In the genomic region with DNA sequence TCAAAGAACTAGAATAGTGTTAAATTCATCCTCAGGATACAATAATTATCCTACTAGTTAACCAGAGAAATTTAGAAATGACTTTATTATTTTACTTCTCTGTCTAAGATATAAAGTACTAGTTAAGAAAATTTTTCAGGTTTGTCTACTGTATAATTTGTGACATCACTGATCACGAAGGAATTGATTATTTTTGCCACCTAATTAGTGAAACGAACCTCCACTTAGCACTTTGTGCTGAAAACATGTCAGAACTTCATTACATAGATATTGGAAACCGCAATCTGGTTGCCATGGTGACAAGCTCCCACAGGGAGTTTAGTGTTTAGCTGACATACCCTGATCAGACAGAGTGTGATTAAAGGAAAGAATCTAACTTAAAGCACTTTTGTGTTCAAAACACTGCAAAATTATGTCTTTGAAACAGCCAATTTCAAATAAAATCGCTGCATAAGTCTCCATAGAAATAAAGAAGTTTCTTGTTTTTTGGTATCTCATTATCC, we compare ENCODE assay signal across 17 cellular contexts.
"Had no signal": no experiment of that assay in that cellular context is flagged by ENCODE, and none has a peak within 500 bp of the region (broad histone marks: within the 10 kb centered on the region; RNA-seq: fewer than 3 reads in every experiment).

No MANE protein-coding gene starts in this region.

- H3K27me3 Mint-ChIP-seq: activated CD4-positive, alpha-beta memory T cell treated with anti-CD3 and anti-CD28 coated beads, Interleukin-2, amount 10 ng/mL, durations not matched to agents 7 days and 5 days; activated CD4-positive, alpha-beta T cell treated with anti-CD3 and anti-CD28 coated beads for 36 hours had no signal

- H3K27ac Mint-ChIP-seq: activated CD4-positive, alpha-beta memory T cell treated with anti-CD3 and anti-CD28 coated beads, Interleukin-2, amount 10 ng/mL, durations not matched to agents 7 days and 5 days; activated CD4-positive, alpha-beta T cell treated with anti-CD3 and anti-CD28 coated beads for 36 hours; activated naive CD4-positive, alpha-beta T cell treated with anti-CD3 and anti-CD28 coated beads for 36 hours; activated T-helper 1 cell treated with anti-CD3 and anti-CD28 coated beads, Interleukin-12 subunit alpha, Interleukin-12 subunit beta, Interleukin-2, Interleukin-4 antibody, amounts not matched to agents 30 ng/mL and 10 ng/mL and 1 ng/mL, durations not matched to agents 14 hours and 24 hours and 36 hours; natural killer cell had no signal

- H3K4me3 ChIP-seq: colonic mucosa, heart left ventricle, left lung, upper lobe of left lung had no signal

- ATAC-seq: activated CD4-positive, alpha-beta T cell treated with anti-CD3 and anti-CD28 coated beads for 36 hours; foreskin keratinocyte; heart left ventricle; left lung; natural killer cell; stimulated activated naive CD8-positive, alpha-beta T cell treated with anti-CD3 and anti-CD28 coated beads, Interleukin-15, Interleukin-2, amounts not matched to agents 100 U/mL and 50 U/mL, for 24 hours had no signal

- H3K4me1 ChIP-seq: colonic mucosa, foreskin keratinocyte, heart left ventricle, left lung, upper lobe of left lung had no signal

- H3K36me3 ChIP-seq: colonic mucosa, heart left ventricle, left lung, upper lobe of left lung had no signal

- H3K36me3 Mint-ChIP-seq: natural killer cell had no signal

- H3K27ac ChIP-seq: colonic mucosa, foreskin keratinocyte, heart left ventricle, left lung, upper lobe of left lung, VCaP had no signal

- H3K4me3 Mint-ChIP-seq: activated CD4-positive, alpha-beta memory T cell treated with anti-CD3 and anti-CD28 coated beads, Interleukin-2, amount 10 ng/mL, durations not matched to agents 7 days and 5 days; activated CD4-positive, alpha-beta T cell treated with anti-CD3 and anti-CD28 coated beads for 36 hours; activated naive CD4-positive, alpha-beta T cell treated with anti-CD3 and anti-CD28 coated beads for 36 hours; activated T-helper 1 cell treated with anti-CD3 and anti-CD28 coated beads, Interleukin-12 subunit alpha, Interleukin-12 subunit beta, Interleukin-2, Interleukin-4 antibody, amounts not matched to agents 30 ng/mL and 10 ng/mL and 1 ng/mL, durations not matched to agents 14 hours and 24 hours and 36 hours; natural killer cell had no signal

- DNase-seq: activated CD4-positive, alpha-beta memory T cell treated with anti-CD3 and anti-CD28 coated beads, Interleukin-2, amount 10 ng/mL, durations not matched to agents 7 days and 5 days; activated CD4-positive, alpha-beta T cell treated with anti-CD3 and anti-CD28 coated beads for 36 hours; activated CD8-positive, alpha-beta memory T cell treated with anti-CD3 and anti-CD28 coated beads, Interleukin-2, amount 50 U/mL, for 48 hours; activated naive CD4-positive, alpha-beta T cell treated with anti-CD3 and anti-CD28 coated beads for 36 hours; colonic mucosa; effector CD4-positive, alpha-beta T cell; foreskin keratinocyte; heart left ventricle; islet precursor cell; left lung; natural killer cell; stimulated activated CD4-positive, alpha-beta T cell treated with anti-CD3 and anti-CD28 coated beads, Interleukin-4, amount 100 ng/mL, for 1 hour; stimulated activated CD8-positive, alpha-beta memory T cell treated with anti-CD3 and anti-CD28 coated beads, Interleukin-4, amount 100 ng/mL, for 48 hours; stimulated activated naive CD8-positive, alpha-beta T cell treated with anti-CD3 and anti-CD28 coated beads, Interleukin-15, Interleukin-2, amounts not matched to agents 100 U/mL and 50 U/mL, for 24 hours; upper lobe of left lung had no signal

- H3K27me3 ChIP-seq: colonic mucosa, foreskin keratinocyte, heart left ventricle, left lung, upper lobe of left lung had no signal

- H3K4me1 Mint-ChIP-seq: activated CD4-positive, alpha-beta memory T cell treated with anti-CD3 and anti-CD28 coated beads, Interleukin-2, amount 10 ng/mL, durations not matched to agents 7 days and 5 days; activated CD4-positive, alpha-beta T cell treated with anti-CD3 and anti-CD28 coated beads for 36 hours; natural killer cell had no signal

- H3K9me3 ChIP-seq: colonic mucosa, upper lobe of left lung had no signal
